ENCODE assay signal across 8 cellular contexts in genomic region chr19:15161028-15161984, GRCh38. TPM values are rescaled to one million over a fixed set of nuclear protein-coding genes. Genes with fewer than 3 reads are reported as not detected.
DNase-seq lines count a peak whose midpoint lies in the region; ATAC-seq and TF ChIP-seq lines count a peak whose summit lies in the region.

No MANE protein-coding gene starts in this region.

- no peaks in the 10 kb centered on the region for H3K9me2 ChIP-seq in SU-DHL-6 (replicated peaks; ENCODE audit: insufficient read depth, low read length)

- H3K27ac ChIP-seq in SU-DHL-6 (ENCODE audit: low read depth, low read length) = no peak overlapping the region
- H3K27ac ChIP-seq in lung (ENCODE audit: low read depth in 1 of 2, low read length in 1 of 2) = no peak overlapping the region

- DNase-seq in GM10248 (ENCODE audit: extremely low spot score) = peak; percentile 70
- peak; percentile 87 for DNase-seq in HuH-7.5 (ENCODE audit: low spot score)
- no peak for DNase-seq in lung (ENCODE audit: low spot score)
- no peak for DNase-seq in CD1c-positive myeloid dendritic cell (ENCODE audit: extremely low spot score)
- DNase-seq in G401 (ENCODE audit: low spot score) = no peak
- no peak for DNase-seq in dedifferentiated amniotic fluid mesenchymal stem cell (ENCODE audit: extremely low spot score)
- no peak for DNase-seq in omental fat pad (ENCODE audit: low spot score)

- H3K36me3 ChIP-seq in SU-DHL-6 (ENCODE audit: low read length) (no peaks in the 10 kb centered on the region), lung (ENCODE audit: control insufficient read depth in 2 of 2, insufficient read depth in 2 of 2, low read length in 2 of 2) (peaks cover 0 to 7% of the 10 kb centered on the region in 2 donors)

- no peak overlapping the region for H3K4me3 ChIP-seq in SU-DHL-6 (ENCODE audit: insufficient read depth, low read length, poor library complexity, severe bottlenecking)
- H3K4me3 ChIP-seq in lung = no peak overlapping the region

- no peaks in the 10 kb centered on the region for H3K79me2 ChIP-seq in SU-DHL-6 (ENCODE audit: insufficient read depth, low read length)

- H3K27me3 ChIP-seq in SU-DHL-6 (ENCODE audit: low read length) (no peaks in the 10 kb centered on the region), lung (ENCODE audit: control insufficient read depth, insufficient read depth) (no peaks in the 10 kb centered on the region)

- no peaks in the 10 kb centered on the region for H3F3A ChIP-seq in SU-DHL-6 (ENCODE audit: insufficient read depth)

- TF ChIP-seq CTCF in GM10248 (IDR thresholded peaks at IDR 0.05; ENCODE audit: control extremely low read depth, extremely low read depth, low read depth, missing control alignments) = peak; percentile 68
- TF ChIP-seq CTCF in SU-DHL-6 (IDR thresholded peaks at IDR 0.05; ENCODE audit: insufficient read depth, low read length, poor library complexity, severe bottlenecking) = peak; percentile 52
- TF ChIP-seq CTCF in lung (IDR thresholded peaks at IDR 0.05; ENCODE audit: control extremely low read depth, extremely low read depth) = no peak
- TF ChIP-seq CTCF in omental fat pad (IDR thresholded peaks at IDR 0.05) = no peak

- in situ Hi-C loops in G401 (cut with HindIII; ENCODE audit: low sequenced_read_pairs) = no loop called here

- POLR2A ChIA-PET in GM10248 (lab: Yijun Ruan, JAX) = no interaction called here

- no peak overlapping the region for H3K9ac ChIP-seq in SU-DHL-6 (ENCODE audit: low read length)

- H3K4me1 ChIP-seq in lung (ENCODE audit: control insufficient read depth in 2 of 2, insufficient read depth in 2 of 2, low read length in 2 of 2) = no peaks in the 10 kb centered on the region

- ATAC-seq in lung (ENCODE audit: insufficient read depth, low FRiP score) (peak; percentile 19), omental fat pad (ENCODE audit: low FRiP score) (no peak)

- H3K9me3 ChIP-seq in SU-DHL-6 (ENCODE audit: insufficient read depth, low read length) = peaks cover 18% of the 10 kb centered on the region; the same call in 1 of the 2 replicates
- peaks cover 0 to 16% of the 10 kb centered on the region in 2 donors for H3K9me3 ChIP-seq in lung (ENCODE audit: control insufficient read depth in 2 of 2, insufficient read depth in 1 of 2, low read length in 1 of 2)

- CTCF ChIA-PET in GM10248 (lab: Yijun Ruan, JAX) = interaction anchor here (0.7 to 3.7 kb wide), 13 partner anchors 8 to 394 kb away, joined by 3 to 13 read pairs (median 4); a partner anchor contains a TSS

- WGBS in lung, 2 donors = 93 to 94% methylated on average over 32 to 42 of the region's 42 CpGs

- H4K20me1 ChIP-seq in SU-DHL-6 (ENCODE audit: low read depth, low read length) = no peaks in the 10 kb centered on the region

- H2AFZ ChIP-seq in SU-DHL-6 (ENCODE audit: low read depth, low read length, severe bottlenecking) = no peak overlapping the region

- H3K4me2 ChIP-seq in SU-DHL-6 (ENCODE audit: low read depth, low read length, poor library complexity, severe bottlenecking) = no peak overlapping the region

RNA-seq across cellular contexts. Expression of gene NOTCH3, which starts 39.5 kb away (rescaled TPM):
- 10 to 100 TPM; 64.1 to 81.7 TPM for total RNA-seq in lung
- 10 to 100 TPM; 13.1 to 22.1 TPM for polyA plus RNA-seq in lung
- total RNA-seq in G401 (2014; rRNA removed; shearing (Covaris generic)) = 13.5 and 16.4 TPM in 2 replicates
- 10 to 100 TPM in 3 of 4 donors, 1 to 10 TPM in 1; 6.1 to 82.8 (median 24.4) TPM for total RNA-seq in omental fat pad

RNA-seq across cellular contexts. Expression of gene SYDE1, which starts 54.1 kb away (rescaled TPM):
- total RNA-seq in lung = 10 to 100 TPM; 17.0 to 26.9 TPM
- polyA plus RNA-seq in lung = 10 to 100 TPM in 1 of 2 donors, 1 to 10 TPM in 1; 5.5 to 16.5 TPM
- total RNA-seq in G401 (2014; rRNA removed; shearing (Covaris generic)) = 43.0 and 56.5 TPM in 2 replicates
- 10 to 100 TPM; 14.8 to 26.6 (median 21.6) TPM for total RNA-seq in omental fat pad

Comparison
In these comparisons a context has a peak if more than half of its experiments do, and no peak if none do; other contexts are left out.
1. DNase-seq: peak in GM10248 (single experiment) and HuH-7.5 (single experiment); none in lung (single experiment), CD1c-positive myeloid dendritic cell (single experiment), G401 (single experiment), dedifferentiated amniotic fluid mesenchymal stem cell (single experiment) and omental fat pad (single experiment).
2. CTCF ChIP-seq: peak in GM10248 (single experiment) and SU-DHL-6 (single experiment); none in lung (single experiment) and omental fat pad (0 of 3).